In genomic region chr4:3820016-3820805, GRCh38 we compare ENCODE assay signal across 25 cellular contexts. TPM values are rescaled to one million over a fixed set of nuclear protein-coding genes. Genes with fewer than 3 reads are reported as not detected.
"Had no signal": no experiment of that assay in that cellular context is flagged by ENCODE, and none has a peak within 500 bp of the region (broad histone marks: within the 10 kb centered on the region; RNA-seq: fewer than 3 reads in every experiment).

No MANE protein-coding gene starts in this region.

- H3K4me3 ChIP-seq: adrenal gland, ascending aorta, cardiac muscle cell, gastroesophageal sphincter, lung, mucosa of descending colon, ovary, stomach, thyroid gland, upper lobe of right lung had no signal

- H3K4me1 ChIP-seq: adrenal gland, ascending aorta, gastroesophageal sphincter, stomach, thyroid gland, upper lobe of right lung had no signal

- H3K9me3 ChIP-seq: adrenal gland, ascending aorta, mucosa of descending colon, ovary, stomach, thyroid gland, upper lobe of right lung had no signal

- ATAC-seq: activated CD4-positive, alpha-beta T cell treated with anti-CD3 and anti-CD28 coated beads for 36 hours; activated CD8-positive, alpha-beta T cell treated with anti-CD3 and anti-CD28 coated beads, Interleukin-2, amount 10 ng/mL, durations not matched to agents 7 days and 5 days; activated naive CD4-positive, alpha-beta T cell treated with anti-CD3 and anti-CD28 coated beads, Interleukin-2, amount 50 U/mL, for 72 hours; activated T-cell treated with anti-CD3 and anti-CD28 coated beads, Interleukin-2, amount 50 U/mL, for 72 hours; gastroesophageal sphincter; stimulated activated naive B cell treated with anti-CD40 and anti-IgM and Interleukin-4, amounts not matched to agents 10 μg/mL and 1 μg/mL and 100 μg/mL, for 72 hours had no signal

- DNase-seq: activated CD4-positive, alpha-beta T cell treated with anti-CD3 and anti-CD28 coated beads for 36 hours; activated CD4-positive, CD25-positive, alpha-beta regulatory T cell; activated CD8-positive, alpha-beta T cell treated with anti-CD3 and anti-CD28 coated beads, Interleukin-2, amount 10 ng/mL, durations not matched to agents 7 days and 5 days; activated naive CD4-positive, alpha-beta T cell; activated T-cell treated with anti-CD3 and anti-CD28 coated beads for 4 hours; activated T-cell treated with anti-CD3 and anti-CD28 coated beads, Interleukin-2, amount 50 U/mL, for 72 hours; adrenal gland; hippocampal formation; mesendoderm; ovary; retina; stimulated activated CD4-positive, alpha-beta T cell treated with anti-CD3 and anti-CD28 coated beads, Interleukin-15, amount 100 ng/mL, for 24 hours; stimulated activated CD4-positive, alpha-beta T cell treated with anti-CD3 and anti-CD28 coated beads, Interleukin-2, amount 100 ng/mL, for 24 hours; stimulated activated naive B cell treated with anti-CD40 and anti-IgM and Interleukin-4, amounts not matched to agents 10 μg/mL and 1 μg/mL and 100 μg/mL, for 72 hours; stomach; T-helper 1 cell; thyroid gland; upper lobe of right lung had no signal

- H3K27ac ChIP-seq: adrenal gland, ascending aorta, cardiac muscle cell, gastroesophageal sphincter, ovary, stomach, thyroid gland, upper lobe of right lung had no signal

- H3K36me3 ChIP-seq: adrenal gland, ascending aorta, cardiac muscle cell, gastroesophageal sphincter, ovary, stomach, thyroid gland, upper lobe of right lung had no signal

- H3K27me3 ChIP-seq: adrenal gland, ascending aorta, cardiac muscle cell, ovary, thyroid gland, upper lobe of right lung had no signal

RNA-seq across cellular contexts. Expression of gene ADRA2C, which starts 54.0 kb away (rescaled TPM):
- total RNA-seq: activated CD4-positive, alpha-beta T cell treated with anti-CD3 and anti-CD28 coated beads for 36 hours; activated CD8-positive, alpha-beta T cell treated with anti-CD3 and anti-CD28 coated beads, Interleukin-2, amount 10 ng/mL, durations not matched to agents 7 days and 5 days; activated T-cell treated with anti-CD3 and anti-CD28 coated beads, Interleukin-2, amount 50 U/mL, for 72 hours; natural killer cell treated with Interleukin-12 subunit alpha and Interleukin-12 subunit beta and Interleukin-15 and Interleukin-18, amount 100 ng/mL, for 72 hours had no signal
